In the genomic region with DNA sequence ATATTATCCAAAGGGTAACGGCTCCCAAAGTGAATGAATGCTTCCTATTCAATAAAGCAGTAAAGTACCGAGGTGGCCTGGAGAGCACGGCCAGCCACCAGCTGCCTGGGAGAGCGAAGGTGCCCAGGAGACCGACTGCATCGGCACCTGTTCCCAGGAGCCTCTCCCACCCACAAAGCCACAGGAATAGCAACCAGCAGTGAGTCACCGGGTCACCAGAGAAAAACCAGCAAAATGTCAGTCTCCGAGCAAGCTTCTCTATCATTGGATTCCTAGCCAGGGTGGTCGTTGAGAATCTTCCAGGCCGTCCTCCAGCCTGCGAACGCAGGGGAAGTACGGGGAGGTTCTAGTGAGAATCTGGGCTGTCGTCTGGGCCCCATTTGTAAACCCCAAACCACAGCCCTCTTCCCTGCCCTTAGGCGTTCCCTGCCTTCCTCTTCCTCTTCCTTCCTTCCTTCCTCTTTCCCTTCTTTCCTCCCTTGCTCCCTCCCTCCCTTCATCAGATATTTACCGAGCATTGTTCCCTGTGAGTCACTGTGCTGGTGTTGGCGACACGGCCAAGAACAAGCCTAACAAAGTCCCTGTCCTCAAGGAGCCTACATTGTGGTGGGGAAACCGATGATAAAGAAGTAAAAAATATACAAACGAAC, we compare ENCODE assay signal across 1 cellular context.
A peak's percentile ranks its signal among the peaks of the same experiment; 100 is the strongest.
TF ChIP-seq lines count a peak whose summit lies in the region.

No MANE protein-coding gene starts in this region.

TF ChIP-seq in HCT116, 20 proteins besides CTCF, POLR2A, EP300 and RAD21 (continued from another document):
- TF ChIP-seq, protein P1, sequence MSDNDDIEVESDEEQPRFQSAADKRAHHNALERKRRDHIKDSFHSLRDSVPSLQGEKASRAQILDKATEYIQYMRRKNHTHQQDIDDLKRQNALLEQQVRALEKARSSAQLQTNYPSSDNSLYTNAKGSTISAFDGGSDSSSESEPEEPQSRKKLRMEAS (IDR thresholded peaks at IDR 0.05) = no peak
- TF ChIP-seq EZH2 (IDR thresholded peaks at IDR 0.05) (no peak), POLR2AphosphoS5 (IDR thresholded peaks at IDR 0.05; ENCODE audit: low read depth, low read length) (peak; percentile 82), TCF7L2 (IDR thresholded peaks at IDR 0.05; ENCODE audit: borderline replicate concordance, extremely low read depth, insufficient read depth, insufficient read length) (no peak), ZFX (IDR thresholded peaks at IDR 0.05) (no peak), ELF1 (IDR thresholded peaks at IDR 0.05; ENCODE audit: borderline replicate concordance, low read depth) (no peak), FOSL1 (IDR thresholded peaks at IDR 0.05; ENCODE audit: low read depth) (peak; percentile 74), SP1 (IDR thresholded peaks at IDR 0.05; ENCODE audit: low read depth) (peak; percentile 62), EGR1 (IDR thresholded peaks at IDR 0.05; ENCODE audit: low read depth) (no peak), CEBPB (IDR thresholded peaks at IDR 0.05; ENCODE audit: low read depth) (no peak), SRF (IDR thresholded peaks at IDR 0.05; ENCODE audit: low read depth) (no peak), YY1 (IDR thresholded peaks at IDR 0.05; ENCODE audit: extremely low read depth, insufficient replicate concordance, low read depth, low read length) (peak; percentile 24), EZH2phosphoT487 (IDR thresholded peaks at IDR 0.05; ENCODE audit: borderline replicate concordance) (no peak), ZNF274 (IDR thresholded peaks at IDR 0.05; ENCODE audit: low read depth, low read length) (no peak), SIN3A (IDR thresholded peaks at IDR 0.05; ENCODE audit: low read depth) (no peak)
- TF ChIP-seq, protein P2, sequence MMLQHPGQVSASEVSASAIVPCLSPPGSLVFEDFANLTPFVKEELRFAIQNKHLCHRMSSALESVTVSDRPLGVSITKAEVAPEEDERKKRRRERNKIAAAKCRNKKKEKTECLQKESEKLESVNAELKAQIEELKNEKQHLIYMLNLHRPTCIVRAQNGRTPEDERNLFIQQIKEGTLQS (IDR thresholded peaks at IDR 0.05) = no peak
- TF ChIP-seq, protein P3, sequence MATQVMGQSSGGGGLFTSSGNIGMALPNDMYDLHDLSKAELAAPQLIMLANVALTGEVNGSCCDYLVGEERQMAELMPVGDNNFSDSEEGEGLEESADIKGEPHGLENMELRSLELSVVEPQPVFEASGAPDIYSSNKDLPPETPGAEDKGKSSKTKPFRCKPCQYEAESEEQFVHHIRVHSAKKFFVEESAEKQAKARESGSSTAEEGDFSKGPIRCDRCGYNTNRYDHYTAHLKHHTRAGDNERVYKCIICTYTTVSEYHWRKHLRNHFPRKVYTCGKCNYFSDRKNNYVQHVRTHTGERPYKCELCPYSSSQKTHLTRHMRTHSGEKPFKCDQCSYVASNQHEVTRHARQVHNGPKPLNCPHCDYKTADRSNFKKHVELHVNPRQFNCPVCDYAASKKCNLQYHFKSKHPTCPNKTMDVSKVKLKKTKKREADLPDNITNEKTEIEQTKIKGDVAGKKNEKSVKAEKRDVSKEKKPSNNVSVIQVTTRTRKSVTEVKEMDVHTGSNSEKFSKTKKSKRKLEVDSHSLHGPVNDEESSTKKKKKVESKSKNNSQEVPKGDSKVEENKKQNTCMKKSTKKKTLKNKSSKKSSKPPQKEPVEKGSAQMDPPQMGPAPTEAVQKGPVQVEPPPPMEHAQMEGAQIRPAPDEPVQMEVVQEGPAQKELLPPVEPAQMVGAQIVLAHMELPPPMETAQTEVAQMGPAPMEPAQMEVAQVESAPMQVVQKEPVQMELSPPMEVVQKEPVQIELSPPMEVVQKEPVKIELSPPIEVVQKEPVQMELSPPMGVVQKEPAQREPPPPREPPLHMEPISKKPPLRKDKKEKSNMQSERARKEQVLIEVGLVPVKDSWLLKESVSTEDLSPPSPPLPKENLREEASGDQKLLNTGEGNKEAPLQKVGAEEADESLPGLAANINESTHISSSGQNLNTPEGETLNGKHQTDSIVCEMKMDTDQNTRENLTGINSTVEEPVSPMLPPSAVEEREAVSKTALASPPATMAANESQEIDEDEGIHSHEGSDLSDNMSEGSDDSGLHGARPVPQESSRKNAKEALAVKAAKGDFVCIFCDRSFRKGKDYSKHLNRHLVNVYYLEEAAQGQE (IDR thresholded peaks at IDR 0.05; ENCODE audit: low read depth) = no peak
- TF ChIP-seq, protein P4, sequence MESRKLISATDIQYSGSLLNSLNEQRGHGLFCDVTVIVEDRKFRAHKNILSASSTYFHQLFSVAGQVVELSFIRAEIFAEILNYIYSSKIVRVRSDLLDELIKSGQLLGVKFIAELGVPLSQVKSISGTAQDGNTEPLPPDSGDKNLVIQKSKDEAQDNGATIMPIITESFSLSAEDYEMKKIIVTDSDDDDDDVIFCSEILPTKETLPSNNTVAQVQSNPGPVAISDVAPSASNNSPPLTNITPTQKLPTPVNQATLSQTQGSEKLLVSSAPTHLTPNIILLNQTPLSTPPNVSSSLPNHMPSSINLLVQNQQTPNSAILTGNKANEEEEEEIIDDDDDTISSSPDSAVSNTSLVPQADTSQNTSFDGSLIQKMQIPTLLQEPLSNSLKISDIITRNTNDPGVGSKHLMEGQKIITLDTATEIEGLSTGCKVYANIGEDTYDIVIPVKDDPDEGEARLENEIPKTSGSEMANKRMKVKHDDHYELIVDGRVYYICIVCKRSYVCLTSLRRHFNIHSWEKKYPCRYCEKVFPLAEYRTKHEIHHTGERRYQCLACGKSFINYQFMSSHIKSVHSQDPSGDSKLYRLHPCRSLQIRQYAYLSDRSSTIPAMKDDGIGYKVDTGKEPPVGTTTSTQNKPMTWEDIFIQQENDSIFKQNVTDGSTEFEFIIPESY (IDR thresholded peaks at IDR 0.05; ENCODE audit: extremely low read depth, insufficient replicate concordance, low read length) = no peak
